ENCODE assay signal across 7 cellular contexts in the genomic region with DNA sequence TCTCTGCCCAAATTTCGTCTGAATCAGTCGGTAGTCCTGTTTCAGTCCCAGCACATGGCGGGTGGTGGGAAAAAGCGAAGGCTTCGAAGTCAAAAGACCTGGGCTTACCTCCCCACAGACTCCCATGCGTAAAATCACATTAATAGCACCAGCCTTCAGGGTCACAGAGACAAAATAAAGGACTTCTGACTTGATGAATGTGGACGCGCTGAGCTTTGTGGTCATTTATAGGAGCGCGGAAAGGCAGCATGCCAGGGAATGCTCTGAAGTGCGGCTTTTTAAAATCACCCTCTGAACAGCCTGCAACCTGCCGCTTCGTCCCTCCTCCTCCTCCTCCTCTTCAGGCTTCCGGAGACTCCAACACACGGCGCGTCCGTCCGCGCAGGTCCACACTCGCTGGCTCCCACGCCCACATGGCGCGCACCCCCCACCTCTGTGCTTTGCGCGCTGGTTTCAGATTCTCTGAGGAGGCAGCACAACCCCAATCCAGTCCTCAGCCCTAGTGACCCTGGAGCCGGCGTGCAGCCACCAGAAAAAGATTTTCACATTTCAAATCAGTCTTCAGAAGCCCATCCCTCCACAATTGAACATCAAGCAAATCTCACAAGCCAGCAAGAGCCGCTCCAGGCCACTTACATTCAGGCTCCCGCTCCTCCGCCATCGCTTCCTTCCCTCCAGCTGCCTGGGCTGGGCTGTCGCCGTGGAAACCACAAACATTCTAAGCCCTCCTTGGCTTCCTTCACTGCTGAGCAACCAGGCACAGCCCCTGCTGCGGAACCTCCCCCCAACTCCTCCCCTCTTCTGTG. TPM values are rescaled to one million over a fixed set of nuclear protein-coding genes. Genes with fewer than 3 reads are reported as not detected.
DNase-seq lines count a peak whose midpoint lies in the region; ATAC-seq, FAIRE-seq and TF ChIP-seq lines count a peak whose summit lies in the region.

TSS of gene C6orf118 (minus strand) at position 680 of the 806 bp plus-strand sequence. CDS start at position 661, 19 bp downstream.

- no peaks in the 10 kb centered on the region for H3K27me3 Mint-ChIP-seq in effector memory CD8-positive, alpha-beta T cell

- FAIRE-seq in HTR-8/SVneo (lab: Jason Lieb, UNC) = no peak

- H3K4me3 Mint-ChIP-seq in effector memory CD8-positive, alpha-beta T cell = peak within 1 kb of the TSS in 1 of 2 donors; percentile 56

- 6 to 8% methylated on average over 31 to 33 of the region's 35 CpGs for WGBS in esophagus squamous epithelium, 2 donors
- WGBS in aorta, 2 donors = 6% methylated on average over 35 of the region's 35 CpGs

- intact Hi-C loops in esophagus squamous epithelium (cut with DNase I) (no loop called here), aorta (cut with DNase I) (no loop called here)

- H3K4me3 ChIP-seq in RWPE2 (ENCODE audit: severe bottlenecking) = peak within 1 kb of the TSS; percentile 20
- H3K4me3 ChIP-seq in esophagus squamous epithelium = peak within 1 kb of the TSS; percentile 1 to 59 (median 40)
- H3K4me3 ChIP-seq in aorta (ENCODE audit: low read length in 2 of 2) = peak within 1 kb of the TSS in 1 of 2 donors; percentile 39

- ATAC-seq in RWPE2 (ENCODE audit: low read depth) (peak; percentile 91), aorta (ENCODE audit: low FRiP score) (peak; percentile 84)
- no peak for ATAC-seq in effector memory CD8-positive, alpha-beta T cell (replicated peaks)

- H3K4me1 ChIP-seq in RWPE2 (ENCODE audit: insufficient read depth, poor library complexity, severe bottlenecking) (no peaks in the 10 kb centered on the region), esophagus squamous epithelium (peaks cover 0 to 11% (median 4%) of the 10 kb centered on the region in 3 donors), aorta (ENCODE audit: control insufficient read depth in 1 of 2, insufficient read depth in 2 of 2, low read length in 2 of 2) (no peaks in the 10 kb centered on the region)

- no peaks in the 10 kb centered on the region for H3K9me3 Mint-ChIP-seq in effector memory CD8-positive, alpha-beta T cell

- H3K27ac Mint-ChIP-seq in effector memory CD8-positive, alpha-beta T cell = no peak within 1 kb of the TSS

- H3K36me3 Mint-ChIP-seq in effector memory CD8-positive, alpha-beta T cell (ENCODE audit: insufficient read depth) = no peaks in the 10 kb centered on the region

- H3K4me1 Mint-ChIP-seq in effector memory CD8-positive, alpha-beta T cell (ENCODE audit: low read depth in 2 of 2) = peaks cover 5% of the 10 kb centered on the region in 2 donors

- no peak for TF ChIP-seq POLR2A in esophagus squamous epithelium (IDR thresholded peaks at IDR 0.05)

- H3K9me3 ChIP-seq in RWPE2 (ENCODE audit: severe bottlenecking) = no peaks in the 10 kb centered on the region
- H3K9me3 ChIP-seq in esophagus squamous epithelium = no peaks in the 10 kb centered on the region
- H3K9me3 ChIP-seq in aorta (ENCODE audit: control insufficient read depth, low read length) = no peaks in the 10 kb centered on the region

- DNase-seq in HTR-8/SVneo (ENCODE audit: insufficient read length, low spot score) (peak; percentile 42), RWPE2 (ENCODE audit: low spot score) (no peak), esophagus squamous epithelium (lab: John Stamatoyannopoulos, UW) (no peak), myocyte (ENCODE audit: low read depth) (peak; percentile 91), aorta (peak in 1 of 2 donors; percentile 75), SKM-1 treated with dmso at 0.1 percent for 144 hours (lab: John Stamatoyannopoulos, UW; ENCODE audit: unreplicated experiment) (no peak)
- no peak for DNase-seq in effector memory CD8-positive, alpha-beta T cell

- H3K27me3 ChIP-seq in RWPE2 (ENCODE audit: insufficient read depth, poor library complexity, severe bottlenecking) (no peaks in the 10 kb centered on the region), esophagus squamous epithelium (no peaks in the 10 kb centered on the region), aorta (ENCODE audit: control insufficient read depth in 1 of 2, insufficient read depth in 2 of 2, low read length in 1 of 2) (no peaks in the 10 kb centered on the region)

- H3K36me3 ChIP-seq in RWPE2 (ENCODE audit: low read depth) (no peaks in the 10 kb centered on the region), esophagus squamous epithelium (no peaks in the 10 kb centered on the region), aorta (ENCODE audit: control insufficient read depth in 1 of 2, insufficient read depth in 2 of 2, low read length in 1 of 2) (no peaks in the 10 kb centered on the region)

- TF ChIP-seq CTCF in RWPE2 (IDR thresholded peaks at IDR 0.05; ENCODE audit: poor library complexity, severe bottlenecking) (no peak), esophagus squamous epithelium (IDR thresholded peaks at IDR 0.05) (no peak)

- H3K27ac ChIP-seq in RWPE2 (ENCODE audit: poor library complexity, severe bottlenecking) (no peak within 1 kb of the TSS), esophagus squamous epithelium (no peak within 1 kb of the TSS), aorta (ENCODE audit: low read depth in 1 of 2, low read length in 2 of 2) (no peak within 1 kb of the TSS)

RNA-seq across cellular contexts. Expression of gene C6orf118, which starts in this region (rescaled TPM):
- total RNA-seq in esophagus squamous epithelium (not detected), myocyte (0.52 and 3.5 TPM in 2 replicates), aorta (not detected)
- polyA plus RNA-seq in myocyte (2012) = 0.16 TPM
- not detected for polyA plus RNA-seq in aorta

Comparison
In these comparisons a context has a peak if more than half of its experiments do, and no peak if none do; other contexts are left out.
1. Peak in ATAC-seq in aorta; RNA of the gene not detected or under 1 TPM.
2. DNase-seq: peak in HTR-8/SVneo (single experiment) and myocyte (single experiment); none in RWPE2 (single experiment), esophagus squamous epithelium (single experiment), effector memory CD8-positive, alpha-beta T cell (0 of 3) and SKM-1 treated with dmso at 0.1 percent for 144 hours (single experiment).